9 cellular contexts compared by ENCODE assay signal in genomic region chr19:15629003-15629880, GRCh38. TPM values are rescaled to one million over a fixed set of nuclear protein-coding genes. Genes with fewer than 3 reads are reported as not detected.
A peak's percentile ranks its signal among the peaks of the same experiment; 100 is the strongest.
DNase-seq lines count a peak whose midpoint lies in the region; ATAC-seq and TF ChIP-seq lines count a peak whose summit lies in the region.
"Had no signal": no experiment of that assay in that cellular context is flagged by ENCODE, and none has a peak within 500 bp of the region (broad histone marks: within the 10 kb centered on the region; RNA-seq: fewer than 3 reads in every experiment).

No MANE protein-coding gene starts in this region.

- 4% methylated on average over 10 of the region's 25 CpGs for WGBS in suprapubic skin

- peaks cover 6% of the 10 kb centered on the region for H3K27me3 ChIP-seq in suprapubic skin

- DNase-seq in COLO829 (ENCODE audit: low spot score) (peak; percentile 54), HuH-7.5 (ENCODE audit: low spot score) (peak; percentile 74), RPMI7951 (ENCODE audit: low read depth) (peak; percentile 29), foreskin fibroblast (peak; percentile 10 to 52), nucleus accumbens (lab: John Stamatoyannopoulos, UW) (peak in 46 of 56 donors; percentile 3 to 84 (median 43)), suprapubic skin (ENCODE audit: low spot score in 2 of 2) (peak; percentile 87 to 92)
- DNase-seq in activated T-helper 1 cell treated with anti-CD3 and anti-CD28 coated beads, Interleukin-2, amount 50 U/mL, for 16 hours (ENCODE audit: low read depth in 1 of 2, low spot score in 1 of 2) = peak; percentile 82 to 91

- TF ChIP-seq CTCF in foreskin fibroblast (IDR thresholded peaks at IDR 0.05; ENCODE audit: low read depth, low read length) (peak; percentile 82), suprapubic skin (IDR thresholded peaks at IDR 0.05) (peak; percentile 93 to 95)

- ATAC-seq in GM18909 (IDR thresholded peaks at IDR 0.05; ENCODE audit: poor library complexity, unreplicated experiment) = no peak

- no peak for TF ChIP-seq POLR2A in suprapubic skin (IDR thresholded peaks at IDR 0.05)

- no peaks in the 10 kb centered on the region for H3K4me1 ChIP-seq in suprapubic skin

- no peak overlapping the region for H3K27ac ChIP-seq in suprapubic skin

- H3K4me3 ChIP-seq in foreskin fibroblast (ENCODE audit: low read depth in 1 of 2, low read length in 2 of 2) (no peak overlapping the region), suprapubic skin (no peak overlapping the region)

- TF ChIP-seq EP300 in suprapubic skin (IDR thresholded peaks at IDR 0.05) = no peak

- no peaks in the 10 kb centered on the region for H3K9me3 ChIP-seq in suprapubic skin

- no peaks in the 10 kb centered on the region for H3K36me3 ChIP-seq in suprapubic skin

RNA-seq across cellular contexts. Expression of gene CYP4F3, which starts 11.5 kb away (rescaled TPM):
- not detected in 2 replicates for total RNA-seq in RPMI7951 (2014; rRNA removed; shearing (Covaris generic))
- total RNA-seq in suprapubic skin = 10 to 100 TPM in 3 of 4 donors, 1 to 10 TPM in 1; 9.5 to 14.4 (median 12.2) TPM
- total RNA-seq: T-helper 1 cell treated with Interleukin-12 subunit alpha and Interleukin-12 subunit beta and Interleukin-4 antibody, amounts not matched to agents 30 ng/mL and 1 ng/mL, for 36 hours had no signal

RNA-seq across cellular contexts. Expression of gene CYP4F8, which starts 14.2 kb away (rescaled TPM):
- total RNA-seq in RPMI7951 (2014; rRNA removed; shearing (Covaris generic)) = not detected in 2 replicates
- total RNA-seq in suprapubic skin = 10 to 100 TPM; 14.5 to 18.7 (median 14.9) TPM
- total RNA-seq: T-helper 1 cell treated with Interleukin-12 subunit alpha and Interleukin-12 subunit beta and Interleukin-4 antibody, amounts not matched to agents 30 ng/mL and 1 ng/mL, for 36 hours had no signal

RNA-seq across cellular contexts. Expression of gene CYP4F12, which starts 43.6 kb away (rescaled TPM):
- total RNA-seq in RPMI7951 (2014; rRNA removed; shearing (Covaris generic)) = 0.20 TPM in 1 of 2 replicates, not detected in the other
- total RNA-seq in suprapubic skin = 100 to 1,000 TPM in 1 of 4 donors, 10 to 100 TPM in 3; 63.3 to 233 (median 84.3) TPM
- total RNA-seq: T-helper 1 cell treated with Interleukin-12 subunit alpha and Interleukin-12 subunit beta and Interleukin-4 antibody, amounts not matched to agents 30 ng/mL and 1 ng/mL, for 36 hours had no signal

Comparison
In these comparisons a context has a peak if more than half of its experiments do, and no peak if none do; other contexts are left out.
1. DNase-seq: peak in every context shown above with its lines; median percentile 90 in suprapubic skin; 86 in activated T-helper 1 cell treated with anti-CD3 and anti-CD28 coated beads, Interleukin-2, amount 50 U/mL, for 16 hours; 74 in HuH-7.5; 54 in COLO829; 43 in nucleus accumbens; 31 in foreskin fibroblast; 29 in RPMI7951.
2. RNA of gene CYP4F3, which starts 11.5 kb away (total RNA-seq): 9.5 to 14.4 TPM in suprapubic skin; not detected in RPMI7951; every median in the first group is over 10 times any median in the second.
3. RNA of gene CYP4F8, which starts 14.2 kb away (total RNA-seq): 14.5 to 18.7 TPM in suprapubic skin; not detected in RPMI7951; every median in the first group is over 10 times any median in the second.
4. RNA of gene CYP4F12, which starts 43.6 kb away (total RNA-seq): 63.3 to 233 TPM in suprapubic skin; 0.20 TPM in RPMI7951; every median in the first group is over 10 times any median in the second.